ENCODE assay signal across 1 cellular context in the genomic region with DNA sequence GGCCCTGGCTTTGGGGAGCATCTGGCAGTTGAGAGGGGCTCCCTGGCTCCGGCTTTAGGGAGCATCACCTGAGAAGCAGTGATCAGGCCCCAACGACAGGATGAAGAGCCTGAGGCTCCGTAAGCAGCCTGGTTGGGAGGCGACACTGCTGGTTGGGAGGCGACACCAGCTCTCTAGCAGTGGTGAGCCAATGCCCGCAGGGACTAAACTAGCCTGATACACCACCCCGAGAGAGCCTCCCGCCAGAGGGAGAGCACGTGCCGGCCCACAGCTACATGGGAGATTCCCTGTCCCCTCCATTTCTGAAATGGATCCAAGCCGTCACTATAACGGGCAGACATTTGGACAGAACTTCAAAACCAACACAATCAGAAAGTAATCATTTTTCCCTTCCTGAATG.
TF ChIP-seq lines count a peak whose summit lies in the region.

No MANE protein-coding gene starts in this region.

TF ChIP-seq in HepG2, 621 proteins besides CTCF, POLR2A, EP300 and RAD21 (continued from another document):
- TF ChIP-seq NCOR1 (IDR thresholded peaks at IDR 0.05; ENCODE audit: borderline replicate concordance, low read length) (no peak), ZNF724P (CRISPR knock-in tag; IDR thresholded peaks at IDR 0.05; ENCODE audit: borderline replicate concordance) (no peak), SALL1 (CRISPR knock-in tag; IDR thresholded peaks at IDR 0.05) (no peak)
TF ChIP-seq in HepG2: peak in this region for 0.
